1 cellular context compared by ENCODE assay signal in the genomic region with DNA sequence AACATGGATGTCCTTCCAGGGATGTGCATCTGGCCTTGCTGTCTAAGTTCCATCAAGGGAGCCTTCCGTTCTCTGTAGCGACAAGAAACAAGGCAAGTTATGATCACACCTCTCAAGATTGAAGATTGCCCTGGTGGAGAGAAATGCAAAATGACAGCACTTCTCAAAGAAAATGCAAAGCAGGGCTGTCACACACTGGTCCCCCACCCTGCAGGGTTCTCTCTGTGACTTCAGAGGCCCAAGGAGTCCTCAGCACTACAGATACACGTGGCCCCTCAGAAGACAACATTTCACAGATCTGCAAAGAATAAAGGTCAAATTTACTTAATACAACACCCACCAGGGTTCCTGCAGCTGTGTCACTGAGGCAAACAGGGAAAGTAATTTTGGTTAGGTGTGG.
TF ChIP-seq lines count a peak whose summit lies in the region.

No MANE protein-coding gene starts in this region.

TF ChIP-seq in SK-N-SH, 30 proteins besides CTCF, POLR2A, EP300 and RAD21:
- no peak for TF ChIP-seq GATA2 (CRISPR knock-in tag; IDR thresholded peaks at IDR 0.05)
- no peak for TF ChIP-seq USF2 (IDR thresholded peaks at IDR 0.05; ENCODE audit: borderline replicate concordance, low read depth, low read length)
- no peak for TF ChIP-seq YY1 (IDR thresholded peaks at IDR 0.05; ENCODE audit: low read depth)
- no peak for TF ChIP-seq FOSL2 (IDR thresholded peaks at IDR 0.05; ENCODE audit: borderline replicate concordance, low read depth)
- no peak for TF ChIP-seq USF1 (IDR thresholded peaks at IDR 0.05; ENCODE audit: borderline replicate concordance, low read depth)
